In the genomic region with DNA sequence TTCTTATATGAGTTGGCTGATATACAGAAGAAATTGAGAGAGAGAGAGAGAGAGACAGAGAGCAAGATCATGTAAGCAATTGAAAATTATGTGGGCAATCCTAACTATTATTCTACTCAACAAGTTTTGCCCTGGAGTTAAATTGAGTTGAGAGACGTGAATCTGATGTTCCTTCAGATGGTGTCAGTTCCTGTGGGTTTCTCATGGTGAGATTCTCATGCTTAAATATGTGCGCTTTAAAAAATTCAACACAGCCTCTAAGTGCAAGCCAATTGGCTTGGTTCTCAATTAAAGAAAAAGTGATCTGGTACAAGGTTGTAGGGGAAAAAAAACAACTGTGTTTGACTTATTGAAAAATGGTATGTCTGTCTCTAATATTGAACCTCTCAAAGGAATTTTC, we compare ENCODE assay signal across 35 cellular contexts. TPM values are rescaled to one million over a fixed set of nuclear protein-coding genes. Genes with fewer than 3 reads are reported as not detected.
"Had no signal": no experiment of that assay in that cellular context is flagged by ENCODE, and none has a peak within 500 bp of the region (broad histone marks: within the 10 kb centered on the region; RNA-seq: fewer than 3 reads in every experiment).

No MANE protein-coding gene starts in this region.

- H2AFZ ChIP-seq: neural progenitor cell, parathyroid adenoma had no signal

- H3K4me3 Mint-ChIP-seq: activated naive CD4-positive, alpha-beta T cell treated with anti-CD3 and anti-CD28 coated beads, Interleukin-2, amount 10 ng/mL, durations not matched to agents 7 days and 5 days; activated naive CD8-positive, alpha-beta T cell treated with anti-CD3 and anti-CD28 coated beads, Interleukin-2, amount 10 ng/mL, durations not matched to agents 7 days and 5 days; naive B cell; neural progenitor cell; stimulated activated memory B cell treated with anti-CD40 and anti-IgM and Interleukin-4, amounts not matched to agents 10 μg/mL and 1 μg/mL and 100 μg/mL, for 72 hours; T-helper 1 cell treated with Interleukin-12 subunit alpha and Interleukin-12 subunit beta and Interleukin-4 antibody, amounts not matched to agents 30 μg/mL and 1 μg/mL, for 36 hours had no signal

- H3K4me2 ChIP-seq: neural progenitor cell had no signal

- H3K79me2 ChIP-seq: parathyroid adenoma had no signal

- H3K27me3 ChIP-seq: ascending aorta, brain microvascular endothelial cell, heart left ventricle, neural progenitor cell, right atrium auricular region, stomach, thyroid gland, upper lobe of left lung, vagina had no signal

- H3K9ac ChIP-seq: neural progenitor cell, parathyroid adenoma had no signal

- H3K4me1 ChIP-seq: ascending aorta, left ventricle myocardium inferior, neural progenitor cell, parathyroid adenoma, right atrium auricular region, stomach, thyroid gland, upper lobe of left lung, vagina had no signal

- H3K9me3 Mint-ChIP-seq: activated naive CD4-positive, alpha-beta T cell treated with anti-CD3 and anti-CD28 coated beads, Interleukin-2, amount 10 ng/mL, durations not matched to agents 7 days and 5 days; activated naive CD8-positive, alpha-beta T cell treated with anti-CD3 and anti-CD28 coated beads, Interleukin-2, amount 10 ng/mL, durations not matched to agents 7 days and 5 days; neural progenitor cell; stimulated activated memory B cell treated with anti-CD40 and anti-IgM and Interleukin-4, amounts not matched to agents 10 μg/mL and 1 μg/mL and 100 μg/mL, for 72 hours; T-helper 1 cell treated with Interleukin-12 subunit alpha and Interleukin-12 subunit beta and Interleukin-4 antibody, amounts not matched to agents 30 μg/mL and 1 μg/mL, for 36 hours had no signal

- H3K27ac Mint-ChIP-seq: activated naive CD4-positive, alpha-beta T cell treated with anti-CD3 and anti-CD28 coated beads, Interleukin-2, amount 10 ng/mL, durations not matched to agents 7 days and 5 days; activated naive CD8-positive, alpha-beta T cell treated with anti-CD3 and anti-CD28 coated beads, Interleukin-2, amount 10 ng/mL, durations not matched to agents 7 days and 5 days; naive B cell; neural progenitor cell; stimulated activated memory B cell treated with anti-CD40 and anti-IgM and Interleukin-4, amounts not matched to agents 10 μg/mL and 1 μg/mL and 100 μg/mL, for 72 hours; T-helper 1 cell treated with Interleukin-12 subunit alpha and Interleukin-12 subunit beta and Interleukin-4 antibody, amounts not matched to agents 30 μg/mL and 1 μg/mL, for 36 hours had no signal

- H3K4me3 ChIP-seq: ascending aorta, coronary artery, dorsolateral prefrontal cortex, heart left ventricle, left ventricle myocardium inferior, neural progenitor cell, right atrium auricular region, skin epidermis, stomach, thyroid gland, upper lobe of left lung, vagina had no signal

- H3K36me3 Mint-ChIP-seq: activated naive CD4-positive, alpha-beta T cell treated with anti-CD3 and anti-CD28 coated beads, Interleukin-2, amount 10 ng/mL, durations not matched to agents 7 days and 5 days; activated naive CD8-positive, alpha-beta T cell treated with anti-CD3 and anti-CD28 coated beads, Interleukin-2, amount 10 ng/mL, durations not matched to agents 7 days and 5 days; naive B cell; neural progenitor cell; stimulated activated memory B cell treated with anti-CD40 and anti-IgM and Interleukin-4, amounts not matched to agents 10 μg/mL and 1 μg/mL and 100 μg/mL, for 72 hours had no signal

- H3K27me3 Mint-ChIP-seq: activated naive CD4-positive, alpha-beta T cell treated with anti-CD3 and anti-CD28 coated beads, Interleukin-2, amount 10 ng/mL, durations not matched to agents 7 days and 5 days; activated naive CD8-positive, alpha-beta T cell treated with anti-CD3 and anti-CD28 coated beads, Interleukin-2, amount 10 ng/mL, durations not matched to agents 7 days and 5 days had no signal

- DNase-seq: activated CD4-positive, alpha-beta T cell treated with anti-CD3 and anti-CD28 coated beads for 48 hours; activated CD4-positive, alpha-beta T cell treated with anti-CD3 and anti-CD28 coated beads, Interleukin-2, amount 50 U/mL, for 48 hours; activated CD8-positive, alpha-beta memory T cell treated with anti-CD3 and anti-CD28 coated beads for 24 hours; activated effector memory CD4-positive, alpha-beta T cell treated with Interleukin-2 at 50 U/mL for 16 hours; activated naive CD4-positive, alpha-beta T cell treated with anti-CD3 and anti-CD28 coated beads, Interleukin-2, amount 10 ng/mL, durations not matched to agents 7 days and 5 days; activated naive CD8-positive, alpha-beta T cell treated with anti-CD3 and anti-CD28 coated beads, Interleukin-2, amount 10 ng/mL, durations not matched to agents 7 days and 5 days; dorsolateral prefrontal cortex; effector memory CD4-positive, alpha-beta T cell; heart left ventricle; left ventricle myocardium inferior; naive B cell; occipital lobe; stimulated activated CD4-positive, alpha-beta T cell treated with anti-CD3 and anti-CD28 coated beads, Interleukin-4, amount 100 ng/mL, for 24 hours; stomach; SW 1271; T-helper 9 cell; thyroid gland; upper lobe of left lung; WERI-Rb-1 had no signal

- H3K36me3 ChIP-seq: ascending aorta, brain microvascular endothelial cell, heart left ventricle, left ventricle myocardium inferior, neural progenitor cell, right atrium auricular region, stomach, thyroid gland, upper lobe of left lung, vagina, WERI-Rb-1 had no signal

- H3K9me3 ChIP-seq: ascending aorta, heart left ventricle, left ventricle myocardium inferior, right atrium auricular region, stomach, thyroid gland, upper lobe of left lung, vagina had no signal

- H3K4me1 Mint-ChIP-seq: activated naive CD4-positive, alpha-beta T cell treated with anti-CD3 and anti-CD28 coated beads, Interleukin-2, amount 10 ng/mL, durations not matched to agents 7 days and 5 days; activated naive CD8-positive, alpha-beta T cell treated with anti-CD3 and anti-CD28 coated beads, Interleukin-2, amount 10 ng/mL, durations not matched to agents 7 days and 5 days; naive B cell; neural progenitor cell; stimulated activated memory B cell treated with anti-CD40 and anti-IgM and Interleukin-4, amounts not matched to agents 10 μg/mL and 1 μg/mL and 100 μg/mL, for 72 hours had no signal

- H3K27ac ChIP-seq: ascending aorta, brain microvascular endothelial cell, coronary artery, dorsolateral prefrontal cortex, heart left ventricle, left ventricle myocardium inferior, neural progenitor cell, parathyroid adenoma, right atrium auricular region, skin epidermis, stomach, thyroid gland, upper lobe of left lung, vagina, WERI-Rb-1 had no signal

- ATAC-seq: activated CD4-positive, CD25-positive, alpha-beta regulatory T cell treated with anti-CD3 and anti-CD28 coated beads, Interleukin-2, amount 50 U/mL, for 24 hours; stimulated activated memory B cell treated with anti-CD40 and anti-IgM and Interleukin-4, amounts not matched to agents 10 μg/mL and 1 μg/mL and 100 μg/mL, for 72 hours had no signal

RNA-seq across cellular contexts. Expression of gene PLAC1, which starts 35.4 kb away (rescaled TPM):
- total RNA-seq: activated naive CD8-positive, alpha-beta T cell treated with anti-CD3 and anti-CD28 coated beads, Interleukin-2, amount 10 ng/mL, durations not matched to agents 7 days and 5 days; ascending aorta; cardiac septum; cerebellum; left ventricle myocardium inferior; lung microvascular endothelial cell; mucosa of gallbladder; occipital lobe; right atrium auricular region; stomach; thyroid gland; upper lobe of left lung; vagina had no signal
- polyA plus RNA-seq: esophagus, heart left ventricle, stomach had no signal
